Comparison of ENCODE assay signal across 9 cellular contexts in genomic region chr9:133062580-133062979, GRCh38. TPM values are rescaled to one million over a fixed set of nuclear protein-coding genes. Genes with fewer than 3 reads are reported as not detected.
DNase-seq lines count a peak whose midpoint lies in the region; ATAC-seq, FAIRE-seq and TF ChIP-seq lines count a peak whose summit lies in the region.
"Not testable (repeated sequence)": the region's sequence is repeated elsewhere in the genome, so short reads cannot be mapped to it uniquely, and the experiment has no call there.
"Had no signal": no experiment of that assay in that cellular context is flagged by ENCODE, and none has a peak within 500 bp of the region (broad histone marks: within the 10 kb centered on the region; RNA-seq: fewer than 3 reads in every experiment).

No MANE protein-coding gene starts in this region.

- CTCF ChIA-PET in RWPE1 (lab: Yijun Ruan, JAX); activated CD8-positive, alpha-beta T cell treated with anti-CD3 and anti-CD28 coated beads, Interleukin-2, amount 10 ng/mL, durations not matched to agents 7 days and 5 days (lab: Charles Lee): not testable (repeated sequence)

- POLR2A ChIA-PET in RWPE1 (lab: Yijun Ruan, JAX; ENCODE audit: low non-redundant PET); activated CD8-positive, alpha-beta T cell treated with anti-CD3 and anti-CD28 coated beads, Interleukin-2, amount 10 ng/mL, durations not matched to agents 7 days and 5 days (lab: Charles Lee): not testable (repeated sequence)

- not testable (repeated sequence) for H3K9me3 ChIP-seq in DND-41 (ENCODE audit: insufficient read depth, low read length, severe bottlenecking); pancreas

- not testable (repeated sequence) for H3K4me3 ChIP-seq in DND-41 (ENCODE audit: low read depth in 1 of 2, low read length in 2 of 2)
- H3K4me3 ChIP-seq in pancreas = peak overlapping the region in 3 of 4 donors; percentile 20 to 61 (median 55)

- H3K4me1 ChIP-seq in DND-41 (ENCODE audit: insufficient read depth, low read length) = not testable (repeated sequence)
- H3K4me1 ChIP-seq in pancreas = peaks cover 8 to 27% (median 20%) of the 10 kb centered on the region in 3 donors

- TF ChIP-seq CTCF in DND-41 (IDR thresholded peaks at IDR 0.05; ENCODE audit: borderline replicate concordance, extremely low read depth, low read length, poor library complexity, severe bottlenecking); RWPE1 (conservative IDR thresholded peaks at IDR 0.05; ENCODE audit: low read depth); pancreas (IDR thresholded peaks at IDR 0.05): not testable (repeated sequence)

- H3K4me3 Mint-ChIP-seq in activated CD8-positive, alpha-beta T cell treated with anti-CD3 and anti-CD28 coated beads, Interleukin-2, amount 10 ng/mL, durations not matched to agents 7 days and 5 days = not testable (repeated sequence)

- peaks cover 49% of the 10 kb centered on the region for H3K4me1 Mint-ChIP-seq in activated CD8-positive, alpha-beta T cell treated with anti-CD3 and anti-CD28 coated beads, Interleukin-2, amount 10 ng/mL, durations not matched to agents 7 days and 5 days (ENCODE audit: low read depth)

- not testable (repeated sequence) for H3K36me3 ChIP-seq in DND-41 (ENCODE audit: insufficient read depth, low read length)
- peaks cover 0 to 41% (median 20%) of the 10 kb centered on the region in 3 donors for H3K36me3 ChIP-seq in pancreas

- H4K20me1 ChIP-seq in DND-41 (ENCODE audit: insufficient read depth, low read length) = not testable (repeated sequence)

- FAIRE-seq in GM18507 (lab: Jason Lieb, UNC) = peak; percentile 50
- FAIRE-seq in pancreas (lab: Jason Lieb, UNC) = not testable (repeated sequence)

- not testable (repeated sequence) for H3K9me3 Mint-ChIP-seq in activated CD8-positive, alpha-beta T cell treated with anti-CD3 and anti-CD28 coated beads, Interleukin-2, amount 10 ng/mL, durations not matched to agents 7 days and 5 days (ENCODE audit: insufficient read depth)

- 46 to 57% methylated on average over 2 to 4 of the region's 8 CpGs for WGBS in pancreas, 2 donors

- not testable (repeated sequence) for H2AFZ ChIP-seq in DND-41 (ENCODE audit: low read depth, low read length)

- H3K36me3 Mint-ChIP-seq in activated CD8-positive, alpha-beta T cell treated with anti-CD3 and anti-CD28 coated beads, Interleukin-2, amount 10 ng/mL, durations not matched to agents 7 days and 5 days (ENCODE audit: low read depth) = peaks cover 20% of the 10 kb centered on the region

- ATAC-seq in DND-41 (ENCODE audit: insufficient read depth, low read depth) = 0 out of 3 replicates have a peak, but pooled peaks have one; percentile 17
- ATAC-seq in activated CD8-positive, alpha-beta T cell treated with anti-CD3 and anti-CD28 coated beads, Interleukin-2, amount 10 ng/mL, durations not matched to agents 7 days and 5 days; pancreas: not testable (repeated sequence)

- H3K4me2 ChIP-seq in DND-41 (ENCODE audit: insufficient read depth, low read length) = not testable (repeated sequence)

- not testable (repeated sequence) for H3K9ac ChIP-seq in DND-41 (ENCODE audit: low read depth, low read length)

- H3K27ac ChIP-seq in DND-41 (ENCODE audit: low read length) = not testable (repeated sequence)
- H3K27ac ChIP-seq in RWPE1 (peak overlapping the region; percentile 83), pancreas (peak overlapping the region in 3 of 4 donors; percentile 44 to 86 (median 82))

- H3K79me2 ChIP-seq in DND-41 (ENCODE audit: insufficient read depth, low read length) = not testable (repeated sequence)

- not testable (repeated sequence) for H3K27me3 Mint-ChIP-seq in activated CD8-positive, alpha-beta T cell treated with anti-CD3 and anti-CD28 coated beads, Interleukin-2, amount 10 ng/mL, durations not matched to agents 7 days and 5 days (ENCODE audit: low read depth)

- not testable (repeated sequence) for H3K27me3 ChIP-seq in DND-41 (ENCODE audit: insufficient read depth, low read length, poor library complexity); pancreas

- intact Hi-C loops in pancreas (cut with DNase I) = not testable (repeated sequence)

- H3K27ac Mint-ChIP-seq in activated CD8-positive, alpha-beta T cell treated with anti-CD3 and anti-CD28 coated beads, Interleukin-2, amount 10 ng/mL, durations not matched to agents 7 days and 5 days = peak overlapping the region; percentile 71

- not testable (repeated sequence) for DNase-seq in DND-41; GM18507 (ENCODE audit: extremely low spot score, insufficient read length, low read depth); RWPE1 (ENCODE audit: low spot score); activated CD8-positive, alpha-beta T cell treated with anti-CD3 and anti-CD28 coated beads, Interleukin-2, amount 10 ng/mL, durations not matched to agents 7 days and 5 days
- peak; percentile 25 for DNase-seq in NCI-H1694 (lab: John Stamatoyannopoulos, UW)
- DNase-seq in cerebellar cortex (ENCODE audit: low spot score) = peak; percentile 39
- DNase-seq in pancreas = peak in 3 of 6 donors; percentile 49 to 62 (median 52)

RNA-seq across cellular contexts. Expression of gene CEL, which starts 0.8 kb away (rescaled TPM):
- 1 to 10 TPM; 2.4 to 2.8 TPM for total RNA-seq in activated CD8-positive, alpha-beta T cell treated with anti-CD3 and anti-CD28 coated beads, Interleukin-2, amount 10 ng/mL, durations not matched to agents 7 days and 5 days
- over 10,000 TPM; 11,290 to 24,413 (median 19,239) TPM for total RNA-seq in pancreas
- 1,000 to 10,000 TPM; 2,560 to 4,565 TPM for polyA plus RNA-seq in pancreas
- polyA plus RNA-seq: CD14-positive monocyte, IgD-negative memory B cell had no signal

RNA-seq across cellular contexts. Expression of gene GTF3C5, which starts 31.8 kb away (rescaled TPM):
- 10 to 100 TPM; 89.3 to 95.7 TPM for total RNA-seq in activated CD8-positive, alpha-beta T cell treated with anti-CD3 and anti-CD28 coated beads, Interleukin-2, amount 10 ng/mL, durations not matched to agents 7 days and 5 days
- total RNA-seq in pancreas = 10 to 100 TPM; 17.4 to 33.0 (median 23.2) TPM
- 10 to 100 TPM; 67.2 to 68.5 TPM for polyA plus RNA-seq in pancreas

RNA-seq across cellular contexts. Expression of gene RALGDS, which starts 58.5 kb away (rescaled TPM):
- 100 to 1,000 TPM in 1 of 2 experiments, 10 to 100 TPM in 1; 85.7 to 102 TPM for total RNA-seq in activated CD8-positive, alpha-beta T cell treated with anti-CD3 and anti-CD28 coated beads, Interleukin-2, amount 10 ng/mL, durations not matched to agents 7 days and 5 days
- 10 to 100 TPM; 16.1 to 31.9 (median 20.3) TPM for total RNA-seq in pancreas
- 10 to 100 TPM; 56.0 to 69.7 TPM for polyA plus RNA-seq in pancreas

Comparison
In these comparisons a context has a peak if more than half of its experiments do, and no peak if none do; other contexts are left out.
1. RNA of gene CEL, which starts 0.8 kb away (total RNA-seq): 11,290 to 24,413 TPM in pancreas; 2.4 to 2.8 TPM in activated CD8-positive, alpha-beta T cell treated with anti-CD3 and anti-CD28 coated beads, Interleukin-2, amount 10 ng/mL, durations not matched to agents 7 days and 5 days; every median in the first group is over 1,000 times any median in the second.